Comparison of ENCODE assay signal across 11 cellular contexts in genomic region chr15:52232327-52232726, GRCh38. TPM values are rescaled to one million over a fixed set of nuclear protein-coding genes. Genes with fewer than 3 reads are reported as not detected.
DNase-seq lines count a peak whose midpoint lies in the region; ATAC-seq and TF ChIP-seq lines count a peak whose summit lies in the region.
"Had no signal": no experiment of that assay in that cellular context is flagged by ENCODE, and none has a peak within 500 bp of the region (broad histone marks: within the 10 kb centered on the region; RNA-seq: fewer than 3 reads in every experiment).

No MANE protein-coding gene starts in this region.

- TF ChIP-seq CTCF in progenitor cell of endocrine pancreas (IDR thresholded peaks at IDR 0.05; ENCODE audit: unreplicated experiment) = no peak

- H3K9me3 Mint-ChIP-seq in activated naive CD4-positive, alpha-beta T cell treated with anti-CD3 and anti-CD28 coated beads, Interleukin-2, amount 10 ng/mL, durations not matched to agents 7 days and 5 days = no peaks in the 10 kb centered on the region
- H3K9me3 Mint-ChIP-seq in stimulated activated memory B cell treated with anti-CD40 and anti-IgM and Interleukin-4, amounts not matched to agents 10 μg/mL and 1 μg/mL and 100 μg/mL, for 72 hours = no peaks in the 10 kb centered on the region
- H3K9me3 Mint-ChIP-seq in progenitor cell of endocrine pancreas (ENCODE audit: low read depth) = no peaks in the 10 kb centered on the region

- DNase-seq in activated naive CD4-positive, alpha-beta T cell treated with anti-CD3 and anti-CD28 coated beads, Interleukin-2, amount 10 ng/mL, durations not matched to agents 7 days and 5 days = no peak
- DNase-seq in activated naive CD4-positive, alpha-beta T cell (lab: John Stamatoyannopoulos, UW) = no peak
- DNase-seq in NOMO-1 treated with DMSO at 0.1 percent for 48 hours (lab: John Stamatoyannopoulos, UW; ENCODE audit: unreplicated experiment) (peak; percentile 80), progenitor cell of endocrine pancreas (ENCODE audit: low spot score, unreplicated experiment) (no peak), HT-29 (ENCODE audit: low spot score) (no peak), NCI-H748 treated with DMSO at 0.1 percent for 48 hours (lab: John Stamatoyannopoulos, UW) (no peak)
- DNase-seq: effector CD8-positive, alpha-beta T cell; lower lobe of right lung; NCI-H2081 had no signal

- peaks cover 45% of the 10 kb centered on the region for H3K4me1 Mint-ChIP-seq in activated naive CD4-positive, alpha-beta T cell treated with anti-CD3 and anti-CD28 coated beads, Interleukin-2, amount 10 ng/mL, durations not matched to agents 7 days and 5 days
- H3K4me1 Mint-ChIP-seq in stimulated activated memory B cell treated with anti-CD40 and anti-IgM and Interleukin-4, amounts not matched to agents 10 μg/mL and 1 μg/mL and 100 μg/mL, for 72 hours = peaks cover 69% of the 10 kb centered on the region
- peaks cover 3% of the 10 kb centered on the region for H3K4me1 Mint-ChIP-seq in progenitor cell of endocrine pancreas (ENCODE audit: low read depth)

- H3K27me3 Mint-ChIP-seq in activated naive CD4-positive, alpha-beta T cell treated with anti-CD3 and anti-CD28 coated beads, Interleukin-2, amount 10 ng/mL, durations not matched to agents 7 days and 5 days = no peaks in the 10 kb centered on the region
- H3K27me3 Mint-ChIP-seq in stimulated activated memory B cell treated with anti-CD40 and anti-IgM and Interleukin-4, amounts not matched to agents 10 μg/mL and 1 μg/mL and 100 μg/mL, for 72 hours = no peaks in the 10 kb centered on the region
- H3K27me3 Mint-ChIP-seq in progenitor cell of endocrine pancreas = no peaks in the 10 kb centered on the region

- CTCF ChIA-PET in activated naive CD4-positive, alpha-beta T cell treated with anti-CD3 and anti-CD28 coated beads, Interleukin-2, amount 10 ng/mL, durations not matched to agents 7 days and 5 days (lab: Charles Lee) = interaction anchor here (0.7 to 1.6 kb wide), 2 partner anchors 15 to 46 kb away, joined by 3 to 4 read pairs; no protein-coding TSS in a partner anchor

- H3K27ac Mint-ChIP-seq in activated naive CD4-positive, alpha-beta T cell treated with anti-CD3 and anti-CD28 coated beads, Interleukin-2, amount 10 ng/mL, durations not matched to agents 7 days and 5 days = peak overlapping the region; percentile 45
- peak overlapping the region; percentile 95 for H3K27ac Mint-ChIP-seq in stimulated activated memory B cell treated with anti-CD40 and anti-IgM and Interleukin-4, amounts not matched to agents 10 μg/mL and 1 μg/mL and 100 μg/mL, for 72 hours
- H3K27ac Mint-ChIP-seq in progenitor cell of endocrine pancreas = no peak overlapping the region

- H3K4me3 Mint-ChIP-seq in activated naive CD4-positive, alpha-beta T cell treated with anti-CD3 and anti-CD28 coated beads, Interleukin-2, amount 10 ng/mL, durations not matched to agents 7 days and 5 days = no peak overlapping the region
- peak overlapping the region; percentile 73 for H3K4me3 Mint-ChIP-seq in stimulated activated memory B cell treated with anti-CD40 and anti-IgM and Interleukin-4, amounts not matched to agents 10 μg/mL and 1 μg/mL and 100 μg/mL, for 72 hours
- H3K4me3 Mint-ChIP-seq in progenitor cell of endocrine pancreas (ENCODE audit: low read depth) = no peak overlapping the region

- peaks cover 2% of the 10 kb centered on the region for H3K36me3 Mint-ChIP-seq in activated naive CD4-positive, alpha-beta T cell treated with anti-CD3 and anti-CD28 coated beads, Interleukin-2, amount 10 ng/mL, durations not matched to agents 7 days and 5 days
- no peaks in the 10 kb centered on the region for H3K36me3 Mint-ChIP-seq in stimulated activated memory B cell treated with anti-CD40 and anti-IgM and Interleukin-4, amounts not matched to agents 10 μg/mL and 1 μg/mL and 100 μg/mL, for 72 hours
- peaks cover 21% of the 10 kb centered on the region for H3K36me3 Mint-ChIP-seq in progenitor cell of endocrine pancreas (ENCODE audit: insufficient read depth)

- ATAC-seq in HG02870 (IDR thresholded peaks at IDR 0.05; ENCODE audit: unreplicated experiment) = peak; percentile 66
- peak; percentile 72 for ATAC-seq in stimulated activated memory B cell treated with anti-CD40 and anti-IgM and Interleukin-4, amounts not matched to agents 10 μg/mL and 1 μg/mL and 100 μg/mL, for 72 hours
- ATAC-seq: lower lobe of right lung had no signal

RNA-seq across cellular contexts. Expression of gene GNB5, which starts 41.1 kb away (rescaled TPM):
- 54.6 and 56.0 TPM in 2 replicates for total RNA-seq in progenitor cell of endocrine pancreas
- total RNA-seq in HT-29 (2014; rRNA removed; shearing (Covaris generic)) = 25.2 and 32.8 TPM in 2 replicates
